2 cellular contexts compared by ENCODE assay signal in genomic region chr2:25285265-25286024, GRCh38.
TF ChIP-seq lines count a peak whose summit lies in the region.

No MANE protein-coding gene starts in this region.

TF ChIP-seq in IMR-90, 13 proteins besides CTCF, POLR2A, EP300 and RAD21:
- TF ChIP-seq SMC3 (IDR thresholded peaks at IDR 0.05; ENCODE audit: low read depth, low read length) (no peak), MAFK (IDR thresholded peaks at IDR 0.05; ENCODE audit: low read depth, low read length) (no peak), CEBPB (IDR thresholded peaks at IDR 0.05; ENCODE audit: low read depth, low read length) (no peak), MAZ (IDR thresholded peaks at IDR 0.05; ENCODE audit: borderline replicate concordance, low read depth, low read length) (no peak), BHLHE40 (IDR thresholded peaks at IDR 0.05; ENCODE audit: low read depth, low read length) (no peak), CHD1 (IDR thresholded peaks at IDR 0.05; ENCODE audit: low read depth, low read length) (no peak), USF2 (IDR thresholded peaks at IDR 0.05; ENCODE audit: low read depth, low read length) (no peak), MXI1 (IDR thresholded peaks at IDR 0.05; ENCODE audit: borderline replicate concordance, low read depth, low read length) (no peak), ELK1 (IDR thresholded peaks at IDR 0.05; ENCODE audit: borderline replicate concordance, low read depth, low read length) (no peak), RCOR1 (IDR thresholded peaks at IDR 0.05; ENCODE audit: insufficient replicate concordance, low read length) (no peak), NFE2L2 (IDR thresholded peaks at IDR 0.05; ENCODE audit: low read depth, low read length) (no peak), FOS (IDR thresholded peaks at IDR 0.05; ENCODE audit: low read depth, low read length) (no peak), RFX5 (IDR thresholded peaks at IDR 0.05; ENCODE audit: low read depth, low read length) (no peak)

TF ChIP-seq in K562, 482 proteins besides CTCF, POLR2A, EP300 and RAD21:
- no peak for TF ChIP-seq GTF3C2 (IDR thresholded peaks at IDR 0.05; ENCODE audit: borderline replicate concordance, extremely low read depth, insufficient read length)
- no peak for TF ChIP-seq ZNF644 (tag; IDR thresholded peaks at IDR 0.05; ENCODE audit: low read depth)
- TF ChIP-seq SFPQ (IDR thresholded peaks at IDR 0.05; ENCODE audit: low read depth, low read length): no peak
- TF ChIP-seq ZNF316 (IDR thresholded peaks at IDR 0.05): no peak
- TF ChIP-seq STAG1 (CRISPR knock-in tag; IDR thresholded peaks at IDR 0.05; ENCODE audit: borderline replicate concordance): no peak
- TF ChIP-seq HMGN3 (IDR thresholded peaks at IDR 0.05; ENCODE audit: borderline replicate concordance, extremely low read depth, insufficient read length, low read depth, low read length): no peak
- TF ChIP-seq ZNF512 (tag; IDR thresholded peaks at IDR 0.05): no peak
- TF ChIP-seq RBM15 (IDR thresholded peaks at IDR 0.05; ENCODE audit: insufficient read depth, low read length): no peak
- no peak for TF ChIP-seq U2AF1 (optimal IDR thresholded peaks at IDR 0.05; ENCODE audit: low read depth, low read length)
- no peak for TF ChIP-seq ETV1 (tag; conservative IDR thresholded peaks at IDR 0.05; ENCODE audit: low read depth)
- no peak for TF ChIP-seq THAP12 (CRISPR knock-in tag; IDR thresholded peaks at IDR 0.05)
- no peak for TF ChIP-seq PATZ1 (CRISPR knock-in tag; IDR thresholded peaks at IDR 0.05; ENCODE audit: borderline replicate concordance)
- no peak for TF ChIP-seq MYBL2 (IDR thresholded peaks at IDR 0.05; ENCODE audit: low read depth)
- TF ChIP-seq MYBL2 (CRISPR knock-in tag; IDR thresholded peaks at IDR 0.05; ENCODE audit: borderline replicate concordance): no peak
TF ChIP-seq in K562: peak in this region for 0.
